ENCODE assay signal across 8 cellular contexts in the genomic region with DNA sequence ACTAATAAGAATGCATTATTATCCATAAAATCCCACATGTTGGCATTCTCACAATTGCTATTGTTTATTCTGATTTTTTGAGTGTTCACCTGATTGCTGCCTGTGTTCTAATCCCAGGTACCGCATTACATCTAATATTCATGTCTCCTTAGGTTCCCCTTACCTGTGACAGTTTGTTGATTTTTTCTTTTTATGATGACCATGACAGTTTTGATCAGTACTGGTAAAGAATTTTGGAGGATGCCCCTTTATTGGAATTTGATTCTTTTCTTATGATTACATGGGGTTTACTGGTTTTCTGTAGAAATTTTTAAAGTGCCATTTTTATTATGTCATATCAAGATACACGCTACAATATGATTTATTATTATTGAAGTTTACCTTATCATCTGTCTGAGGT.
"Had no signal": no experiment of that assay in that cellular context is flagged by ENCODE, and none has a peak within 500 bp of the region (broad histone marks: within the 10 kb centered on the region; RNA-seq: fewer than 3 reads in every experiment).

No MANE protein-coding gene starts in this region.

- ATAC-seq: GM12878 had no signal

- DNase-seq: GDM1, GF-D8 had no signal

- FAIRE-seq: G401.6, GM12878, GM12891, GM12892, GM18507, GM19239 had no signal

- H3K4me3 ChIP-seq: GM12878 had no signal
